ENCODE assay signal across 32 cellular contexts in the genomic region with DNA sequence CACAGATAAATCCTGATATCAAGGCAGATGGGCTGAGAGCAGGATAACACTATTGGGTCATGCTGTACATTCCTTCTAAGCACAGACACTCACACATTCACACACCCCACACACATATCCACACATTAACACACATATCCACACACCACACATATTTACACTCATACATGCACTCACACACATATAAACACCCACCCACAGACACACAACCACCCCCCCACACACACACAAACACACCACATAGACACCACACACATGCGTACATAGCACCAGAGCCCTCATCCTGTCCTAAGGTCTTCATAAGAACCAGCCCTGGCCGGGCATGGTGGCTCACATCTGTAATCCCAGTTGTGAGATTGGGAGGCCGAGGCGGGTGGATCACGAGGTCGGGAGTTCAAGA.
"Had no signal": no experiment of that assay in that cellular context is flagged by ENCODE, and none has a peak within 500 bp of the region (broad histone marks: within the 10 kb centered on the region; RNA-seq: fewer than 3 reads in every experiment).

No MANE protein-coding gene starts in this region.

- H3K4me3 ChIP-seq: adrenal gland, ascending aorta, body of pancreas, breast epithelium, cardiac muscle cell had no signal

- FAIRE-seq: astrocyte had no signal

- H3K27me3 ChIP-seq: adrenal gland, ascending aorta, body of pancreas, brain microvascular endothelial cell, breast epithelium, cardiac muscle cell had no signal

- H3K9me3 ChIP-seq: adrenal gland, ascending aorta, body of pancreas, breast epithelium had no signal

- ATAC-seq: activated naive CD4-positive, alpha-beta T cell treated with anti-CD3 and anti-CD28 coated beads, Interleukin-2, amount 50 U/mL, for 72 hours; activated naive CD8-positive, alpha-beta T cell treated with anti-CD3 and anti-CD28 coated beads, Interleukin-2, amount 50 U/mL, for 24 hours; activated T-cell treated with anti-CD3 and anti-CD28 coated beads, Interleukin-2, amount 50 U/mL, for 4 hours; activated T-cell treated with anti-CD3 and anti-CD28 coated beads, Interleukin-2, amount 50 U/mL, for 72 hours; activated T-helper 17 cell treated with anti-CD3 and anti-CD28 coated beads, Interleukin-2, amount 50 U/mL, for 72 hours; body of pancreas had no signal

- H3K27ac ChIP-seq: adrenal gland, ascending aorta, body of pancreas, brain microvascular endothelial cell, breast epithelium, cardiac muscle cell had no signal

- DNase-seq: activated effector memory CD4-positive, alpha-beta T cell treated with anti-CD3 and anti-CD28 coated beads, Interleukin-2, amount 50 U/mL, for 16 hours; activated effector memory CD4-positive, alpha-beta T cell treated with Interleukin-2 at 50 U/mL for 16 hours; activated gamma-delta T cell; activated gamma-delta T cell treated with Interleukin-2 at 50 U/mL for 16 hours; activated naive CD4-positive, alpha-beta T cell; activated naive CD4-positive, alpha-beta T cell treated with anti-CD3 and anti-CD28 coated beads for 36 hours; activated naive CD4-positive, alpha-beta T cell treated with anti-CD3 and anti-CD28 coated beads, Interleukin-2, amount 10 ng/mL, durations not matched to agents 7 days and 5 days; activated naive CD4-positive, alpha-beta T cell treated with Interleukin-2 at 50 U/mL for 16 hours; activated naive CD8-positive, alpha-beta T cell treated with anti-CD3 and anti-CD28 coated beads for 36 hours; activated naive CD8-positive, alpha-beta T cell treated with anti-CD3 and anti-CD28 coated beads, Interleukin-2, amount 10 ng/mL, durations not matched to agents 7 days and 5 days; activated naive CD8-positive, alpha-beta T cell treated with anti-CD3 and anti-CD28 coated beads, Interleukin-2, amount 50 U/mL, for 24 hours; activated T-cell treated with anti-CD3 and anti-CD28 coated beads, Interleukin-2, amount 50 U/mL, for 1 hour; activated T-cell treated with anti-CD3 and anti-CD28 coated beads, Interleukin-2, amount 50 U/mL, for 24 hours; activated T-cell treated with anti-CD3 and anti-CD28 coated beads, Interleukin-2, amount 50 U/mL, for 4 hours; activated T-cell treated with anti-CD3 and anti-CD28 coated beads, Interleukin-2, amount 50 U/mL, for 48 hours; activated T-cell treated with anti-CD3 and anti-CD28 coated beads, Interleukin-2, amount 50 U/mL, for 72 hours; adrenal gland; amniotic stem cell; amygdala; anterior cingulate cortex; aorta; body of pancreas; brain microvascular endothelial cell; caudate nucleus; central memory CD4-positive, alpha-beta T cell; cerebellar nuclear complex had no signal

- H3K36me3 ChIP-seq: adrenal gland, ascending aorta, brain microvascular endothelial cell, breast epithelium, cardiac muscle cell had no signal

- H3K4me1 ChIP-seq: adrenal gland, ascending aorta, body of pancreas, breast epithelium had no signal
